Comparison of ENCODE assay signal across 1 cellular context in genomic region chr4:10455133-10455532, GRCh38.
TF ChIP-seq lines count a peak whose summit lies in the region.

No MANE protein-coding gene starts in this region.

TF ChIP-seq in K562, 482 proteins besides CTCF, POLR2A, EP300 and RAD21:
- TF ChIP-seq ZNF263 (CRISPR knock-in tag; IDR thresholded peaks at IDR 0.05; ENCODE audit: borderline replicate concordance) (no peak), NFATC3 (IDR thresholded peaks at IDR 0.05) (no peak), ZBTB40 (IDR thresholded peaks at IDR 0.05) (no peak), ZBTB40 (CRISPR knock-in tag; IDR thresholded peaks at IDR 0.05) (no peak), HNRNPL (IDR thresholded peaks at IDR 0.05; ENCODE audit: low read depth, low read length) (no peak), NR2C1 (IDR thresholded peaks at IDR 0.05) (no peak), NR2C1 (tag; IDR thresholded peaks at IDR 0.05) (no peak), SMAD1 (IDR thresholded peaks at IDR 0.05; ENCODE audit: low read depth, low read length, partially characterized antibody) (no peak), ZNF253 (CRISPR knock-in tag; conservative IDR thresholded peaks at IDR 0.05) (no peak), MAFF (IDR thresholded peaks at IDR 0.05; ENCODE audit: low read length) (no peak), MAFK (IDR thresholded peaks at IDR 0.05; ENCODE audit: low read length) (no peak), HIVEP1 (CRISPR knock-in tag; IDR thresholded peaks at IDR 0.05) (no peak), ZNF311 (CRISPR knock-in tag; IDR thresholded peaks at IDR 0.05) (no peak), MNT (conservative IDR thresholded peaks at IDR 0.05) (no peak), ZBTB33 (CRISPR knock-in tag; IDR thresholded peaks at IDR 0.05) (no peak), ZNF224 (CRISPR knock-in tag; IDR thresholded peaks at IDR 0.05) (no peak), NR3C1 (CRISPR knock-in tag; IDR thresholded peaks at IDR 0.05) (no peak), CHAMP1 (IDR thresholded peaks at IDR 0.05) (no peak), NBN (IDR thresholded peaks at IDR 0.05; ENCODE audit: low read depth) (no peak), ZNF12 (CRISPR knock-in tag; IDR thresholded peaks at IDR 0.05) (no peak)
TF ChIP-seq in K562: peak in this region for 0.
